1 cellular context compared by ENCODE assay signal in the genomic region with DNA sequence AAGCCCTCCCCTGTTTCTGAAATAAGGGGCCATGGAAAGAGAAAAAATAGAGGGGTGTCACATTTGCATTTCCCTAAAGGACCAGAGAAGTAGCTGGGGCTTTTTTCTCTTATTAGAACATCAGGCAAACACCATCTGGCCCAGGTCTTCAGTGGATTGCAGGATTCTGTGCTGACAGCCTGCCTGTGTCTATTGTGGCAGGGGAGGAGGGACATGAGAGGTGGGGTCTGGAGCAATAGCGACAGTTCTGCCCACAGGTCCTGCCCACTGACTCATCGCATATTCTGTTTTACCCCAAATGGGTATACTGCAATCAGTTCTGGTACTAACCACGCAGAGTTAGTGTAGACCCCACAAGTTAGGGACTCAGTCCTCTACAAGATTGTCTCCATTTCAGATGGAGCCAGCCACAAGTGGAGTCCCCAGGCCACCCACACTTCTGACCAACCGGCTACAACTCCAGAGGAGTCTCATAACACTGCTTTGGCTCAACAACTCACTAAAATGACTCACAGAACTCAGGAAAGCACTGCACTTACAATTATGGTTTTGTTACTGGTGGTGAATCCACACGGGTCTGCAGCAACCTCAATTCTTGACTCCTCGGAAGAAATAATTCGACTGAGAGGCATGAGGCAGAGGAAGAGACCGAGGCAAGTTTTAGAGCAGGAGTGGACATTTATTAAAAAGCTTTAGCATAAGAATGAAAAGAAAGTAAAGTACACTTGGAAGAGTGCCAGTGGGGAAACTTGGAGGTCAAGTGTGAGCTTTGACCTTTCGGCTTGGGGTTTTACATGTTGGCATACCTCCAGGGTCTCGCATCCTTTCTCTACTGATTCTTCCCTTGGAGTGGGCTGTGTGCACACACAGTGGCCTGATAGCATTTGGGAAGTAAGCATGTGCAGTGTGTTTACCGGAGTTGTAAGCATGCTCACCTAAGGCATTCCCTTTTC.
TF ChIP-seq lines count a peak whose summit lies in the region.

No MANE protein-coding gene starts in this region.

TF ChIP-seq in HepG2, 621 proteins besides CTCF, POLR2A, EP300 and RAD21:
- TF ChIP-seq RFX1 (IDR thresholded peaks at IDR 0.05), result no peak
- TF ChIP-seq, protein P1, sequence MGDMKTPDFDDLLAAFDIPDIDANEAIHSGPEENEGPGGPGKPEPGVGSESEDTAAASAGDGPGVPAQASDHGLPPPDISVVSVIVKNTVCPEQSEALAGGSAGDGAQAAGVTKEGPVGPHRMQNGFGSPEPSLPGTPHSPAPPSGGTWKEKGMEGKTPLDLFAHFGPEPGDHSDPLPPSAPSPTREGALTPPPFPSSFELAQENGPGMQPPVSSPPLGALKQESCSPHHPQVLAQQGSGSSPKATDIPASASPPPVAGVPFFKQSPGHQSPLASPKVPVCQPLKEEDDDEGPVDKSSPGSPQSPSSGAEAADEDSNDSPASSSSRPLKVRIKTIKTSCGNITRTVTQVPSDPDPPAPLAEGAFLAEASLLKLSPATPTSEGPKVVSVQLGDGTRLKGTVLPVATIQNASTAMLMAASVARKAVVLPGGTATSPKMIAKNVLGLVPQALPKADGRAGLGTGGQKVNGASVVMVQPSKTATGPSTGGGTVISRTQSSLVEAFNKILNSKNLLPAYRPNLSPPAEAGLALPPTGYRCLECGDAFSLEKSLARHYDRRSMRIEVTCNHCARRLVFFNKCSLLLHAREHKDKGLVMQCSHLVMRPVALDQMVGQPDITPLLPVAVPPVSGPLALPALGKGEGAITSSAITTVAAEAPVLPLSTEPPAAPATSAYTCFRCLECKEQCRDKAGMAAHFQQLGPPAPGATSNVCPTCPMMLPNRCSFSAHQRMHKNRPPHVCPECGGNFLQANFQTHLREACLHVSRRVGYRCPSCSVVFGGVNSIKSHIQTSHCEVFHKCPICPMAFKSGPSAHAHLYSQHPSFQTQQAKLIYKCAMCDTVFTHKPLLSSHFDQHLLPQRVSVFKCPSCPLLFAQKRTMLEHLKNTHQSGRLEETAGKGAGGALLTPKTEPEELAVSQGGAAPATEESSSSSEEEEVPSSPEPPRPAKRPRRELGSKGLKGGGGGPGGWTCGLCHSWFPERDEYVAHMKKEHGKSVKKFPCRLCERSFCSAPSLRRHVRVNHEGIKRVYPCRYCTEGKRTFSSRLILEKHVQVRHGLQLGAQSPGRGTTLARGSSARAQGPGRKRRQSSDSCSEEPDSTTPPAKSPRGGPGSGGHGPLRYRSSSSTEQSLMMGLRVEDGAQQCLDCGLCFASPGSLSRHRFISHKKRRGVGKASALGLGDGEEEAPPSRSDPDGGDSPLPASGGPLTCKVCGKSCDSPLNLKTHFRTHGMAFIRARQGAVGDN (CRISPR knock-in tag; IDR thresholded peaks at IDR 0.05), result no peak
- TF ChIP-seq, protein P2, sequence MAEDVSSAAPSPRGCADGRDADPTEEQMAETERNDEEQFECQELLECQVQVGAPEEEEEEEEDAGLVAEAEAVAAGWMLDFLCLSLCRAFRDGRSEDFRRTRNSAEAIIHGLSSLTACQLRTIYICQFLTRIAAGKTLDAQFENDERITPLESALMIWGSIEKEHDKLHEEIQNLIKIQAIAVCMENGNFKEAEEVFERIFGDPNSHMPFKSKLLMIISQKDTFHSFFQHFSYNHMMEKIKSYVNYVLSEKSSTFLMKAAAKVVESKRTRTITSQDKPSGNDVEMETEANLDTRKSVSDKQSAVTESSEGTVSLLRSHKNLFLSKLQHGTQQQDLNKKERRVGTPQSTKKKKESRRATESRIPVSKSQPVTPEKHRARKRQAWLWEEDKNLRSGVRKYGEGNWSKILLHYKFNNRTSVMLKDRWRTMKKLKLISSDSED (CRISPR knock-in tag; IDR thresholded peaks at IDR 0.05), result no peak
- TF ChIP-seq ARNT2 (CRISPR knock-in tag; IDR thresholded peaks at IDR 0.05; ENCODE audit: low read depth), result no peak
- TF ChIP-seq, protein P3, sequence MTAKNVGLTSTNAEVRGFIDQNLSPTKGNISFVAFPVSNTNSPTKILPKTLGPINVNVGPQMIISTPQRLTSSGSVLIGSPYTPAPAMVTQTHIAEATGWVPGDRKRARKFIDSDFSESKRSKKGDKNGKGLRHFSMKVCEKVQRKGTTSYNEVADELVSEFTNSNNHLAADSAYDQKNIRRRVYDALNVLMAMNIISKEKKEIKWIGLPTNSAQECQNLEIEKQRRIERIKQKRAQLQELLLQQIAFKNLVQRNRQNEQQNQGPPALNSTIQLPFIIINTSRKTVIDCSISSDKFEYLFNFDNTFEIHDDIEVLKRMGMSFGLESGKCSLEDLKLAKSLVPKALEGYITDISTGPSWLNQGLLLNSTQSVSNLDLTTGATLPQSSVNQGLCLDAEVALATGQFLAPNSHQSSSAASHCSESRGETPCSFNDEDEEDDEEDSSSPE (CRISPR knock-in tag; IDR thresholded peaks at IDR 0.05), result no peak
- no peak for TF ChIP-seq HOXA3 (CRISPR knock-in tag; IDR thresholded peaks at IDR 0.05)
- TF ChIP-seq, protein P4, sequence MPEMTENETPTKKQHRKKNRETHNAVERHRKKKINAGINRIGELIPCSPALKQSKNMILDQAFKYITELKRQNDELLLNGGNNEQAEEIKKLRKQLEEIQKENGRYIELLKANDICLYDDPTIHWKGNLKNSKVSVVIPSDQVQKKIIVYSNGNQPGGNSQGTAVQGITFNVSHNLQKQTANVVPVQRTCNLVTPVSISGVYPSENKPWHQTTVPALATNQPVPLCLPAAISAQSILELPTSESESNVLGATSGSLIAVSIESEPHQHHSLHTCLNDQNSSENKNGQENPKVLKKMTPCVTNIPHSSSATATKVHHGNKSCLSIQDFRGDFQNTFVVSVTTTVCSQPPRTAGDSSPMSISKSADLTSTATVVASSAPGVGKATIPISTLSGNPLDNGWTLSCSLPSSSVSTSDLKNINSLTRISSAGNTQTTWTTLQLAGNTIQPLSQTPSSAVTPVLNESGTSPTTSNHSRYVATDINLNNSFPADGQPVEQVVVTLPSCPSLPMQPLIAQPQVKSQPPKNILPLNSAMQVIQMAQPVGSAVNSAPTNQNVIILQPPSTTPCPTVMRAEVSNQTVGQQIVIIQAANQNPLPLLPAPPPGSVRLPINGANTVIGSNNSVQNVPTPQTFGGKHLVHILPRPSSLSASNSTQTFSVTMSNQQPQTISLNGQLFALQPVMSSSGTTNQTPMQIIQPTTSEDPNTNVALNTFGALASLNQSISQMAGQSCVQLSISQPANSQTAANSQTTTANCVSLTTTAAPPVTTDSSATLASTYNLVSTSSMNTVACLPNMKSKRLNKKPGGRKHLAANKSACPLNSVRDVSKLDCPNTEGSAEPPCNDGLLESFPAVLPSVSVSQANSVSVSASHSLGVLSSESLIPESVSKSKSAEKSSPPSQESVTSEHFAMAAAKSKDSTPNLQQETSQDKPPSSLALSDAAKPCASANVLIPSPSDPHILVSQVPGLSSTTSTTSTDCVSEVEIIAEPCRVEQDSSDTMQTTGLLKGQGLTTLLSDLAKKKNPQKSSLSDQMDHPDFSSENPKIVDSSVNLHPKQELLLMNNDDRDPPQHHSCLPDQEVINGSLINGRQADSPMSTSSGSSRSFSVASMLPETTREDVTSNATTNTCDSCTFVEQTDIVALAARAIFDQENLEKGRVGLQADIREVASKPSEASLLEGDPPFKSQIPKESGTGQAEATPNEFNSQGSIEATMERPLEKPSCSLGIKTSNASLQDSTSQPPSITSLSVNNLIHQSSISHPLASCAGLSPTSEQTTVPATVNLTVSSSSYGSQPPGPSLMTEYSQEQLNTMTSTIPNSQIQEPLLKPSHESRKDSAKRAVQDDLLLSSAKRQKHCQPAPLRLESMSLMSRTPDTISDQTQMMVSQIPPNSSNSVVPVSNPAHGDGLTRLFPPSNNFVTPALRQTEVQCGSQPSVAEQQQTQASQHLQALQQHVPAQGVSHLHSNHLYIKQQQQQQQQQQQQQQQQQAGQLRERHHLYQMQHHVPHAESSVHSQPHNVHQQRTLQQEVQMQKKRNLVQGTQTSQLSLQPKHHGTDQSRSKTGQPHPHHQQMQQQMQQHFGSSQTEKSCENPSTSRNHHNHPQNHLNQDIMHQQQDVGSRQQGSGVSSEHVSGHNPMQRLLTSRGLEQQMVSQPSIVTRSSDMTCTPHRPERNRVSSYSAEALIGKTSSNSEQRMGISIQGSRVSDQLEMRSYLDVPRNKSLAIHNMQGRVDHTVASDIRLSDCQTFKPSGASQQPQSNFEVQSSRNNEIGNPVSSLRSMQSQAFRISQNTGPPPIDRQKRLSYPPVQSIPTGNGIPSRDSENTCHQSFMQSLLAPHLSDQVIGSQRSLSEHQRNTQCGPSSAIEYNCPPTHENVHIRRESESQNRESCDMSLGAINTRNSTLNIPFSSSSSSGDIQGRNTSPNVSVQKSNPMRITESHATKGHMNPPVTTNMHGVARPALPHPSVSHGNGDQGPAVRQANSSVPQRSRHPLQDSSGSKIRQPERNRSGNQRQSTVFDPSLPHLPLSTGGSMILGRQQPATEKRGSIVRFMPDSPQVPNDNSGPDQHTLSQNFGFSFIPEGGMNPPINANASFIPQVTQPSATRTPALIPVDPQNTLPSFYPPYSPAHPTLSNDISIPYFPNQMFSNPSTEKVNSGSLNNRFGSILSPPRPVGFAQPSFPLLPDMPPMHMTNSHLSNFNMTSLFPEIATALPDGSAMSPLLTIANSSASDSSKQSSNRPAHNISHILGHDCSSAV (CRISPR knock-in tag; IDR thresholded peaks at IDR 0.05; ENCODE audit: borderline replicate concordance), result no peak
- TF ChIP-seq, protein P5, sequence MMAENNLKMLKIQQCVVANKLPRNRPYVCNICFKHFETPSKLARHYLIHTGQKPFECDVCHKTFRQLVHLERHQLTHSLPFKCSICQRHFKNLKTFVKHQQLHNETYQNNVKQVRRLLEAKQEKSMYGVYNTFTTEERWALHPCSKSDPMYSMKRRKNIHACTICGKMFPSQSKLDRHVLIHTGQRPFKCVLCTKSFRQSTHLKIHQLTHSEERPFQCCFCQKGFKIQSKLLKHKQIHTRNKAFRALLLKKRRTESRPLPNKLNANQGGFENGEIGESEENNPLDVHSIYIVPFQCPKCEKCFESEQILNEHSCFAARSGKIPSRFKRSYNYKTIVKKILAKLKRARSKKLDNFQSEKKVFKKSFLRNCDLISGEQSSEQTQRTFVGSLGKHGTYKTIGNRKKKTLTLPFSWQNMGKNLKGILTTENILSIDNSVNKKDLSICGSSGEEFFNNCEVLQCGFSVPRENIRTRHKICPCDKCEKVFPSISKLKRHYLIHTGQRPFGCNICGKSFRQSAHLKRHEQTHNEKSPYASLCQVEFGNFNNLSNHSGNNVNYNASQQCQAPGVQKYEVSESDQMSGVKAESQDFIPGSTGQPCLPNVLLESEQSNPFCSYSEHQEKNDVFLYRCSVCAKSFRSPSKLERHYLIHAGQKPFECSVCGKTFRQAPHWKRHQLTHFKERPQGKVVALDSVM (CRISPR knock-in tag; IDR thresholded peaks at IDR 0.05), result no peak
- TF ChIP-seq ZBTB8A (CRISPR knock-in tag; IDR thresholded peaks at IDR 0.05; ENCODE audit: borderline replicate concordance, low read depth), result no peak
- TF ChIP-seq KAT2B (IDR thresholded peaks at IDR 0.05; ENCODE audit: borderline replicate concordance, low read depth, low read length), result no peak
- no peak for TF ChIP-seq GATA4 (IDR thresholded peaks at IDR 0.05; ENCODE audit: borderline replicate concordance, low read depth)
- TF ChIP-seq, protein P6, sequence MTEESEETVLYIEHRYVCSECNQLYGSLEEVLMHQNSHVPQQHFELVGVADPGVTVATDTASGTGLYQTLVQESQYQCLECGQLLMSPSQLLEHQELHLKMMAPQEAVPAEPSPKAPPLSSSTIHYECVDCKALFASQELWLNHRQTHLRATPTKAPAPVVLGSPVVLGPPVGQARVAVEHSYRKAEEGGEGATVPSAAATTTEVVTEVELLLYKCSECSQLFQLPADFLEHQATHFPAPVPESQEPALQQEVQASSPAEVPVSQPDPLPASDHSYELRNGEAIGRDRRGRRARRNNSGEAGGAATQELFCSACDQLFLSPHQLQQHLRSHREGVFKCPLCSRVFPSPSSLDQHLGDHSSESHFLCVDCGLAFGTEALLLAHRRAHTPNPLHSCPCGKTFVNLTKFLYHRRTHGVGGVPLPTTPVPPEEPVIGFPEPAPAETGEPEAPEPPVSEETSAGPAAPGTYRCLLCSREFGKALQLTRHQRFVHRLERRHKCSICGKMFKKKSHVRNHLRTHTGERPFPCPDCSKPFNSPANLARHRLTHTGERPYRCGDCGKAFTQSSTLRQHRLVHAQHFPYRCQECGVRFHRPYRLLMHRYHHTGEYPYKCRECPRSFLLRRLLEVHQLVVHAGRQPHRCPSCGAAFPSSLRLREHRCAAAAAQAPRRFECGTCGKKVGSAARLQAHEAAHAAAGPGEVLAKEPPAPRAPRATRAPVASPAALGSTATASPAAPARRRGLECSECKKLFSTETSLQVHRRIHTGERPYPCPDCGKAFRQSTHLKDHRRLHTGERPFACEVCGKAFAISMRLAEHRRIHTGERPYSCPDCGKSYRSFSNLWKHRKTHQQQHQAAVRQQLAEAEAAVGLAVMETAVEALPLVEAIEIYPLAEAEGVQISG (CRISPR knock-in tag; IDR thresholded peaks at IDR 0.05), result no peak
- no peak for TF ChIP-seq MLLT10 (CRISPR knock-in tag; IDR thresholded peaks at IDR 0.05)
- TF ChIP-seq KMT2A (CRISPR knock-in tag; IDR thresholded peaks at IDR 0.05), result no peak
- TF ChIP-seq ZNF75D (CRISPR knock-in tag; IDR thresholded peaks at IDR 0.05; ENCODE audit: borderline replicate concordance), result no peak
- TF ChIP-seq, protein P7, sequence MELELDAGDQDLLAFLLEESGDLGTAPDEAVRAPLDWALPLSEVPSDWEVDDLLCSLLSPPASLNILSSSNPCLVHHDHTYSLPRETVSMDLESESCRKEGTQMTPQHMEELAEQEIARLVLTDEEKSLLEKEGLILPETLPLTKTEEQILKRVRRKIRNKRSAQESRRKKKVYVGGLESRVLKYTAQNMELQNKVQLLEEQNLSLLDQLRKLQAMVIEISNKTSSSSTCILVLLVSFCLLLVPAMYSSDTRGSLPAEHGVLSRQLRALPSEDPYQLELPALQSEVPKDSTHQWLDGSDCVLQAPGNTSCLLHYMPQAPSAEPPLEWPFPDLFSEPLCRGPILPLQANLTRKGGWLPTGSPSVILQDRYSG (CRISPR knock-in tag; IDR thresholded peaks at IDR 0.05), result no peak
- TF ChIP-seq CENPX (CRISPR knock-in tag; IDR thresholded peaks at IDR 0.05), result no peak
- no peak for TF ChIP-seq MED13 (CRISPR knock-in tag; IDR thresholded peaks at IDR 0.05)
